In genomic region chr2:190961918-190962487, GRCh38 we compare ENCODE assay signal across 1 cellular context.
TF ChIP-seq lines count a peak whose summit lies in the region.

No MANE protein-coding gene starts in this region.

TF ChIP-seq in IMR-90, 13 proteins besides CTCF, POLR2A, EP300 and RAD21:
- TF ChIP-seq RFX5 (IDR thresholded peaks at IDR 0.05; ENCODE audit: low read depth, low read length) (no peak), RCOR1 (IDR thresholded peaks at IDR 0.05; ENCODE audit: insufficient replicate concordance, low read length) (no peak), NFE2L2 (IDR thresholded peaks at IDR 0.05; ENCODE audit: low read depth, low read length) (no peak), BHLHE40 (IDR thresholded peaks at IDR 0.05; ENCODE audit: low read depth, low read length) (no peak), CEBPB (IDR thresholded peaks at IDR 0.05; ENCODE audit: low read depth, low read length) (no peak), FOS (IDR thresholded peaks at IDR 0.05; ENCODE audit: low read depth, low read length) (no peak), MAFK (IDR thresholded peaks at IDR 0.05; ENCODE audit: low read depth, low read length) (no peak), MAZ (IDR thresholded peaks at IDR 0.05; ENCODE audit: borderline replicate concordance, low read depth, low read length) (no peak), MXI1 (IDR thresholded peaks at IDR 0.05; ENCODE audit: borderline replicate concordance, low read depth, low read length) (no peak), ELK1 (IDR thresholded peaks at IDR 0.05; ENCODE audit: borderline replicate concordance, low read depth, low read length) (no peak), SMC3 (IDR thresholded peaks at IDR 0.05; ENCODE audit: low read depth, low read length) (no peak), CHD1 (IDR thresholded peaks at IDR 0.05; ENCODE audit: low read depth, low read length) (no peak)
- TF ChIP-seq, protein P1, sequence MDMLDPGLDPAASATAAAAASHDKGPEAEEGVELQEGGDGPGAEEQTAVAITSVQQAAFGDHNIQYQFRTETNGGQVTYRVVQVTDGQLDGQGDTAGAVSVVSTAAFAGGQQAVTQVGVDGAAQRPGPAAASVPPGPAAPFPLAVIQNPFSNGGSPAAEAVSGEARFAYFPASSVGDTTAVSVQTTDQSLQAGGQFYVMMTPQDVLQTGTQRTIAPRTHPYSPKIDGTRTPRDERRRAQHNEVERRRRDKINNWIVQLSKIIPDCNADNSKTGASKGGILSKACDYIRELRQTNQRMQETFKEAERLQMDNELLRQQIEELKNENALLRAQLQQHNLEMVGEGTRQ (IDR thresholded peaks at IDR 0.05; ENCODE audit: low read depth, low read length) = no peak
TF ChIP-seq in IMR-90: peak in this region for 0.
